1 cellular context compared by ENCODE assay signal in the genomic region with DNA sequence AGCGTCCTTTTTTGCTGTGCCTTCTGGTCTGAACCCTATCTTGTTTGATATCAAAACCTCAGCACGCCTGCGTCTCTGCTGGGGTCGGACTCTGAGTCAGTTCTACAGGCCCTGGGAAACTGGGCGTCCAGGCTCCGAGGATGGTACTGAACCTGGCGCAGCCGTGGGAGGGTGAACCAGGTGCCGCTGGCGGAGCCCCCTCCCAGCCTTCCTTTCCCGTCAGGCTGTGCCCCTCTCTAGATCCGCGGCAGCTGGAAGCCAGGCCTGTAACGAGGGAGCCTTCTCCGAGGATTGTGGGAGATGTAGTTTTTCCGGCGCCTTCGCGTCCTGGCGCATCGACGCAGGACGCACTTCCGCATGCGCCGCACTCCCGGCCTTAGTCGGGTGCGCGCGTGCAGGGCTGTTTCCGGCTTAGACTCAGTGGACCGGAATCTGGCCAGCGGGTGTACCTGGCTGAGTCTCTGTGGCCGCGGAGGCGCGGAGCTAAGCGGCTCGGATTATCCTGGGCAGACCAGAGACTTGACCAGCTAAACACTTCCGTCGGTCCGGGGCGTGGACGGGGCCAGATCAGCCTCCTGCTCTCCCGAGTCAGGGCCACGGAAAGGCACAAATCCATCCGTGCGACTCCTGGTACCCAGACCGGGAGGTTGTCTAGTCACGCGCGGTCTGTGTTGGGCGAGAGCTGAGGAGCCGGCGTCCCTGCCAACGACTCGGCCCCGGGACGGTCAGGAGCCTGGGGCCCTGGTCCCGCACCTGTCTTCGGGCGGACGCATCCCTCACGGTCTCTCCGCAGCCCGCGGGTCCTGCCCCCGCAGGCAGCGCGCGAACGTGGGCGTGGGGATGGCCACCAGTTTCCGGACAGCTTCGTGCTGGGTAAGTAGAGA.
A peak's percentile ranks its signal among the peaks of the same experiment; 100 is the strongest.
TF ChIP-seq lines count a peak whose summit lies in the region.

A gene with protein sequence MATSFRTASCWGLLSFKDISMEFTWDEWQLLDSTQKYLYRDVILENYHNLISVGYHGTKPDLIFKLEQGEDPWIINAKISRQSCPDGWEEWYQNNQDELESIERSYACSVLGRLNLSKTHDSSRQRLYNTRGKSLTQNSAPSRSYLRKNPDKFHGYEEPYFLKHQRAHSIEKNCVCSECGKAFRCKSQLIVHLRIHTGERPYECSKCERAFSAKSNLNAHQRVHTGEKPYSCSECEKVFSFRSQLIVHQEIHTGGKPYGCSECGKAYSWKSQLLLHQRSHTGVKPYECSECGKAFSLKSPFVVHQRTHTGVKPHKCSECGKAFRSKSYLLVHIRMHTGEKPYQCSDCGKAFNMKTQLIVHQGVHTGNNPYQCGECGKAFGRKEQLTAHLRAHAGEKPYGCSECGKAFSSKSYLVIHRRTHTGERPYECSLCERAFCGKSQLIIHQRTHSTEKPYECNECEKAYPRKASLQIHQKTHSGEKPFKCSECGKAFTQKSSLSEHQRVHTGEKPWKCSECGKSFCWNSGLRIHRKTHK (plus strand): TSS at position 367 of the 884 bp plus-strand sequence. CDS start 474 bp downstream, at position 841.

TF ChIP-seq in GM12878, 131 proteins besides CTCF, POLR2A, EP300 and RAD21 (continued from another document and continues in another):
- no peak for TF ChIP-seq ZBTB33 (IDR thresholded peaks at IDR 0.05)
- no peak for TF ChIP-seq JUNB (IDR thresholded peaks at IDR 0.05)
- TF ChIP-seq ZNF592 (IDR thresholded peaks at IDR 0.05) = no peak
- no peak for TF ChIP-seq STAT1 (conservative IDR thresholded peaks at IDR 0.05)
- TF ChIP-seq TBL1XR1 (IDR thresholded peaks at IDR 0.05; ENCODE audit: low read depth, low read length) = no peak
- TF ChIP-seq SRF (IDR thresholded peaks at IDR 0.05; ENCODE audit: low read depth in 2 of 2, low read length in 2 of 2) = peak; percentile 55 to 94; a peak in 3 of 4 replicates
- TF ChIP-seq ZNF24 (IDR thresholded peaks at IDR 0.05) = no peak
- peak; percentile 59 for TF ChIP-seq SMAD5 (IDR thresholded peaks at IDR 0.05; ENCODE audit: low read depth)
- TF ChIP-seq NR2F1 (conservative IDR thresholded peaks at IDR 0.05) = 0 out of 2 replicates have a peak, but pooled peaks have one; percentile 15
- TF ChIP-seq, protein P1, sequence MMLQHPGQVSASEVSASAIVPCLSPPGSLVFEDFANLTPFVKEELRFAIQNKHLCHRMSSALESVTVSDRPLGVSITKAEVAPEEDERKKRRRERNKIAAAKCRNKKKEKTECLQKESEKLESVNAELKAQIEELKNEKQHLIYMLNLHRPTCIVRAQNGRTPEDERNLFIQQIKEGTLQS (IDR thresholded peaks at IDR 0.05; ENCODE audit: borderline replicate concordance, extremely low read depth, low read depth, low read length) = peak; percentile 93; the same call in 1 of the 2 replicates
- TF ChIP-seq, protein P2, sequence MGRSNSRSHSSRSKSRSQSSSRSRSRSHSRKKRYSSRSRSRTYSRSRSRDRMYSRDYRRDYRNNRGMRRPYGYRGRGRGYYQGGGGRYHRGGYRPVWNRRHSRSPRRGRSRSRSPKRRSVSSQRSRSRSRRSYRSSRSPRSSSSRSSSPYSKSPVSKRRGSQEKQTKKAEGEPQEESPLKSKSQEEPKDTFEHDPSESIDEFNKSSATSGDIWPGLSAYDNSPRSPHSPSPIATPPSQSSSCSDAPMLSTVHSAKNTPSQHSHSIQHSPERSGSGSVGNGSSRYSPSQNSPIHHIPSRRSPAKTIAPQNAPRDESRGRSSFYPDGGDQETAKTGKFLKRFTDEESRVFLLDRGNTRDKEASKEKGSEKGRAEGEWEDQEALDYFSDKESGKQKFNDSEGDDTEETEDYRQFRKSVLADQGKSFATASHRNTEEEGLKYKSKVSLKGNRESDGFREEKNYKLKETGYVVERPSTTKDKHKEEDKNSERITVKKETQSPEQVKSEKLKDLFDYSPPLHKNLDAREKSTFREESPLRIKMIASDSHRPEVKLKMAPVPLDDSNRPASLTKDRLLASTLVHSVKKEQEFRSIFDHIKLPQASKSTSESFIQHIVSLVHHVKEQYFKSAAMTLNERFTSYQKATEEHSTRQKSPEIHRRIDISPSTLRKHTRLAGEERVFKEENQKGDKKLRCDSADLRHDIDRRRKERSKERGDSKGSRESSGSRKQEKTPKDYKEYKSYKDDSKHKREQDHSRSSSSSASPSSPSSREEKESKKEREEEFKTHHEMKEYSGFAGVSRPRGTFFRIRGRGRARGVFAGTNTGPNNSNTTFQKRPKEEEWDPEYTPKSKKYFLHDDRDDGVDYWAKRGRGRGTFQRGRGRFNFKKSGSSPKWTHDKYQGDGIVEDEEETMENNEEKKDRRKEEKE (IDR thresholded peaks at IDR 0.05) = no peak
- peak; percentile 98 for TF ChIP-seq IKZF1 (conservative IDR thresholded peaks at IDR 0.05)
- TF ChIP-seq, protein P3, sequence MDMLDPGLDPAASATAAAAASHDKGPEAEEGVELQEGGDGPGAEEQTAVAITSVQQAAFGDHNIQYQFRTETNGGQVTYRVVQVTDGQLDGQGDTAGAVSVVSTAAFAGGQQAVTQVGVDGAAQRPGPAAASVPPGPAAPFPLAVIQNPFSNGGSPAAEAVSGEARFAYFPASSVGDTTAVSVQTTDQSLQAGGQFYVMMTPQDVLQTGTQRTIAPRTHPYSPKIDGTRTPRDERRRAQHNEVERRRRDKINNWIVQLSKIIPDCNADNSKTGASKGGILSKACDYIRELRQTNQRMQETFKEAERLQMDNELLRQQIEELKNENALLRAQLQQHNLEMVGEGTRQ (IDR thresholded peaks at IDR 0.05; ENCODE audit: borderline replicate concordance, low read depth, low read length) = no peak; the same call in 1 of the 2 replicates
- peak; percentile 73 for TF ChIP-seq RELA (IDR thresholded peaks at IDR 0.05; ENCODE audit: borderline replicate concordance, partially characterized antibody)
- TF ChIP-seq FOXM1 (IDR thresholded peaks at IDR 0.05; ENCODE audit: low read depth, low read length) = no peak
- peak; percentile 99 for TF ChIP-seq CREB1 (IDR thresholded peaks at IDR 0.05; ENCODE audit: low read depth)
- no peak for TF ChIP-seq ZSCAN29 (IDR thresholded peaks at IDR 0.05)
- peak; percentile 92 for TF ChIP-seq PAX5 (IDR thresholded peaks at IDR 0.05; ENCODE audit: borderline replicate concordance, low read depth, low read length)
- TF ChIP-seq FOS (IDR thresholded peaks at IDR 0.05; ENCODE audit: borderline replicate concordance, extremely low read depth, insufficient read length) = no peak
- peak; percentile 93 for TF ChIP-seq TARDBP (IDR thresholded peaks at IDR 0.05; ENCODE audit: borderline replicate concordance)
- peak; percentile 98 for TF ChIP-seq HCFC1 (IDR thresholded peaks at IDR 0.05; ENCODE audit: low read length)
- no peak for TF ChIP-seq TCF7 (IDR thresholded peaks at IDR 0.05; ENCODE audit: borderline replicate concordance)
- TF ChIP-seq SUZ12 (IDR thresholded peaks at IDR 0.05; ENCODE audit: unreplicated experiment) = no peak
- 0 out of 2 replicates have a peak, but pooled peaks have one; percentile 17 for TF ChIP-seq RUNX3 (IDR thresholded peaks at IDR 0.05; ENCODE audit: low read length)
- no peak for TF ChIP-seq EZH2 (IDR thresholded peaks at IDR 0.05; ENCODE audit: borderline replicate concordance, control insufficient read depth, low read depth, low read length)
- TF ChIP-seq CHD1 (IDR thresholded peaks at IDR 0.05; ENCODE audit: low read depth, low read length) = no peak
- peak; percentile 93 to 96 for TF ChIP-seq BHLHE40 (IDR thresholded peaks at IDR 0.05; ENCODE audit: borderline replicate concordance in 1 of 2, low read depth in 2 of 2, low read length in 1 of 2)
- no peak for TF ChIP-seq ESRRA (IDR thresholded peaks at IDR 0.05; ENCODE audit: low read length)
- no peak for TF ChIP-seq SMARCA5 (IDR thresholded peaks at IDR 0.05)
- TF ChIP-seq EGR1 (IDR thresholded peaks at IDR 0.05; ENCODE audit: borderline replicate concordance in 1 of 2, low read depth in 2 of 2, low read length in 2 of 2) = peak; percentile 46 to 89
- TF ChIP-seq HDGF (IDR thresholded peaks at IDR 0.05) = 0 out of 2 replicates have a peak, but pooled peaks have one; percentile 44
- peak; percentile 90 for TF ChIP-seq SIN3A (IDR thresholded peaks at IDR 0.05; ENCODE audit: low read depth, low read length)
- no peak for TF ChIP-seq SP1 (IDR thresholded peaks at IDR 0.05; ENCODE audit: low read depth, low read length)
- TF ChIP-seq KLF5 (IDR thresholded peaks at IDR 0.05; ENCODE audit: partially characterized antibody) = no peak
- TF ChIP-seq ZNF384 (IDR thresholded peaks at IDR 0.05; ENCODE audit: borderline replicate concordance, low read depth, low read length) = no peak
- TF ChIP-seq NFXL1 (IDR thresholded peaks at IDR 0.05; ENCODE audit: borderline replicate concordance) = no peak
- peak; percentile 95 for TF ChIP-seq ELK1 (IDR thresholded peaks at IDR 0.05; ENCODE audit: low read depth, low read length)
- TF ChIP-seq TCF12 (IDR thresholded peaks at IDR 0.05; ENCODE audit: low read depth, low read length) = 0 out of 2 replicates have a peak, but pooled peaks have one; percentile 38
- no peak; the same call in 1 of the 2 replicates for TF ChIP-seq CEBPZ (IDR thresholded peaks at IDR 0.05; ENCODE audit: low read depth, low read length)
- no peak for TF ChIP-seq IKZF2 (IDR thresholded peaks at IDR 0.05)
- no peak for TF ChIP-seq BRCA1 (IDR thresholded peaks at IDR 0.05; ENCODE audit: low read depth, low read length)
